8 cellular contexts compared by ENCODE assay signal in genomic region chr10:23067939-23068775, GRCh38. TPM values are rescaled to one million over a fixed set of nuclear protein-coding genes. Genes with fewer than 3 reads are reported as not detected.
DNase-seq lines count a peak whose midpoint lies in the region; ATAC-seq and TF ChIP-seq lines count a peak whose summit lies in the region.

No MANE protein-coding gene starts in this region.

- no peak overlapping the region for H3K4me3 ChIP-seq in lung

- no peak overlapping the region for H3K27ac ChIP-seq in lung (ENCODE audit: low read depth in 1 of 2, low read length in 1 of 2)

- 52 to 53% methylated on average over 16 of the region's 16 CpGs for WGBS in lung, 2 donors

- ATAC-seq in HG02943 (IDR thresholded peaks at IDR 0.05; ENCODE audit: low read depth, unreplicated experiment) (peak; percentile 71), lung (ENCODE audit: insufficient read depth, low FRiP score) (no peak), HG03520 (IDR thresholded peaks at IDR 0.05; ENCODE audit: unreplicated experiment) (no peak)

- DNase-seq in NCI-H524 (lab: John Stamatoyannopoulos, UW) (peak; percentile 36 to 67), dermis microvascular lymphatic vessel endothelial cell (ENCODE audit: low read depth in 2 of 2) (peak; percentile 24 to 72), lung (ENCODE audit: low spot score) (peak; percentile 73)
- DNase-seq in activated CD4-positive, alpha-beta T cell treated with anti-CD3 and anti-CD28 coated beads, Interleukin-2, amount 50 U/mL, for 24 hours (ENCODE audit: low read depth in 1 of 2, low spot score in 1 of 2) = peak; percentile 41 to 45
- peak; percentile 19 for DNase-seq in stimulated activated CD8-positive, alpha-beta memory T cell treated with anti-CD3 and anti-CD28 coated beads, Interleukin-12 subunit alpha, Interleukin-12 subunit beta, amount 100 ng/mL, for 4 hours (ENCODE audit: low read depth)

- H3K36me3 ChIP-seq in lung (ENCODE audit: control insufficient read depth in 2 of 2, insufficient read depth in 2 of 2, low read length in 2 of 2) = no peaks in the 10 kb centered on the region

- H3K4me1 ChIP-seq in lung (ENCODE audit: control insufficient read depth in 2 of 2, insufficient read depth in 2 of 2, low read length in 2 of 2) = peaks cover 3 to 4% of the 10 kb centered on the region in 2 donors

- H3K9me3 ChIP-seq in lung (ENCODE audit: control insufficient read depth in 2 of 2, insufficient read depth in 1 of 2, low read length in 1 of 2) = no peaks in the 10 kb centered on the region

- TF ChIP-seq CTCF in GM12872 (IDR thresholded peaks at IDR 0.05; ENCODE audit: insufficient read depth, low read depth, low read length) = peak; percentile 81
- peak; percentile 53 for TF ChIP-seq CTCF in lung (IDR thresholded peaks at IDR 0.05; ENCODE audit: control extremely low read depth, extremely low read depth)

- no peaks in the 10 kb centered on the region for H3K27me3 ChIP-seq in lung (ENCODE audit: control insufficient read depth, insufficient read depth)

RNA-seq across cellular contexts. Expression of gene MSRB2, which starts 27.2 kb away (rescaled TPM):
- total RNA-seq in dermis microvascular lymphatic vessel endothelial cell (9.0 and 11.1 TPM in 2 replicates), lung (10 to 100 TPM; 15.6 to 27.1 TPM)
- 10 to 100 TPM; 17.0 to 23.9 TPM for polyA plus RNA-seq in lung

Comparison
In these comparisons a context has a peak if more than half of its experiments do, and no peak if none do; other contexts are left out.
1. DNase-seq: peak in every context shown above with its lines; median percentile 73 in lung; 52 in NCI-H524; 48 in dermis microvascular lymphatic vessel endothelial cell; 43 in activated CD4-positive, alpha-beta T cell treated with anti-CD3 and anti-CD28 coated beads, Interleukin-2, amount 50 U/mL, for 24 hours; 19 in stimulated activated CD8-positive, alpha-beta memory T cell treated with anti-CD3 and anti-CD28 coated beads, Interleukin-12 subunit alpha, Interleukin-12 subunit beta, amount 100 ng/mL, for 4 hours.